In the genomic region with DNA sequence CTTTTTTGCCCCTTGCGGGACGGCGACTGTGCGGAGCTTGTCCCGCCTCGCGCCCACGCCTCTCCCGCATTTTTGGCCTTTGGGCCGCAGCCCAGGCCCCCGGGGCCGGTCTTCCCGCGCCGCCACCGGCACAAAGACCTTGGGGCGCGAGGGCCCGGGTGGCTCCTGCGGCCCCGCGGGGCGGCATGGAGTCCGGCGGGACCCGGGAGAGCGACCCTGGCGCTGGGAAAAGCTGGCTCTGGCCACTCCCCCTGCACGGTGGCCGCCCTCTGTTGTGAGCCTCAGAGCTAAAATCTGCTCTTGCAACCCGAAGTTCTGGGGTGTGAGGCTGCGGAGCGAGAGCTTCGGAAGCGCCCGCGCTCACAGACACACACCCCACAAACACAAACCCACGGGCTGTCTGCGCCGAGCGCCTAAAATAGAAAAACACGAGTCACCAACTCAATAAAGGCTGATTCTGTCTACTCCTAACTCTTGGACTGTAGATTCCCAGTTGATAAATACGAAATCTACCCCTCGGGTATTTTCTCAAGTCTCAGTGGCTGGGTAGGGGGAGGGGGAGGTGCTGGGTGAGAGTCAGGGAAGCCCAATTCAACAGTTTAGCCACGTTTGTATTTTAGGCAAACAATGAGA, we compare ENCODE assay signal across 1 cellular context.
TF ChIP-seq lines count a peak whose summit lies in the region.

No MANE protein-coding gene starts in this region.

TF ChIP-seq in HEK293, 187 proteins besides CTCF, POLR2A, EP300 and RAD21 (continued from another document and continues in another):
- TF ChIP-seq, protein P1, sequence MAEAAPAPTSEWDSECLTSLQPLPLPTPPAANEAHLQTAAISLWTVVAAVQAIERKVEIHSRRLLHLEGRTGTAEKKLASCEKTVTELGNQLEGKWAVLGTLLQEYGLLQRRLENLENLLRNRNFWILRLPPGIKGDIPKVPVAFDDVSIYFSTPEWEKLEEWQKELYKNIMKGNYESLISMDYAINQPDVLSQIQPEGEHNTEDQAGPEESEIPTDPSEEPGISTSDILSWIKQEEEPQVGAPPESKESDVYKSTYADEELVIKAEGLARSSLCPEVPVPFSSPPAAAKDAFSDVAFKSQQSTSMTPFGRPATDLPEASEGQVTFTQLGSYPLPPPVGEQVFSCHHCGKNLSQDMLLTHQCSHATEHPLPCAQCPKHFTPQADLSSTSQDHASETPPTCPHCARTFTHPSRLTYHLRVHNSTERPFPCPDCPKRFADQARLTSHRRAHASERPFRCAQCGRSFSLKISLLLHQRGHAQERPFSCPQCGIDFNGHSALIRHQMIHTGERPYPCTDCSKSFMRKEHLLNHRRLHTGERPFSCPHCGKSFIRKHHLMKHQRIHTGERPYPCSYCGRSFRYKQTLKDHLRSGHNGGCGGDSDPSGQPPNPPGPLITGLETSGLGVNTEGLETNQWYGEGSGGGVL (tag by site-specific recombination; IDR thresholded peaks at IDR 0.05): 0 out of 2 replicates have a peak, but pooled peaks have one; percentile 36
- TF ChIP-seq OSR2 (tag by site-specific recombination; IDR thresholded peaks at IDR 0.05) (peak; percentile 47; the same call in 1 of the 2 replicates), SP7 (tag by site-specific recombination; IDR thresholded peaks at IDR 0.05) (peak; percentile 30; the same call in 1 of the 2 replicates), ZNF184 (tag by site-specific recombination; IDR thresholded peaks at IDR 0.05) (no peak), ZBTB17 (tag by site-specific recombination; IDR thresholded peaks at IDR 0.05) (peak; percentile 75; the same call in 1 of the 2 replicates), ZNF133 (tag by site-specific recombination; IDR thresholded peaks at IDR 0.05) (0 out of 2 replicates have a peak, but pooled peaks have one; percentile 5), ZNF76 (tag by site-specific recombination; IDR thresholded peaks at IDR 0.05; ENCODE audit: borderline replicate concordance, low read depth) (peak; percentile 71; the same call in 1 of the 2 replicates), SP3 (tag by site-specific recombination; IDR thresholded peaks at IDR 0.05) (peak; percentile 41; the same call in 1 of the 2 replicates), ZNF341 (tag by site-specific recombination; IDR thresholded peaks at IDR 0.05; ENCODE audit: low read depth) (peak; percentile 90), ZFP37 (tag by site-specific recombination; IDR thresholded peaks at IDR 0.05) (no peak), MZF1 (tag by site-specific recombination; IDR thresholded peaks at IDR 0.05; ENCODE audit: borderline replicate concordance) (no peak), ZBTB20 (tag by site-specific recombination; IDR thresholded peaks at IDR 0.05) (peak; percentile 96), YY1 (tag by site-specific recombination; IDR thresholded peaks at IDR 0.05) (peak; percentile 56; the same call in 1 of the 2 replicates), ZNF24 (tag by site-specific recombination; IDR thresholded peaks at IDR 0.05) (peak; percentile 27; the same call in 1 of the 2 replicates), ZBTB8A (tag by site-specific recombination; IDR thresholded peaks at IDR 0.05) (peak; percentile 86), ZNF121 (tag by site-specific recombination; IDR thresholded peaks at IDR 0.05) (peak; percentile 99), ZNF600 (tag by site-specific recombination; IDR thresholded peaks at IDR 0.05) (peak; percentile 36), GLIS1 (tag by site-specific recombination; IDR thresholded peaks at IDR 0.05) (peak; percentile 31; the same call in 1 of the 2 replicates), ZIC2 (tag by site-specific recombination; IDR thresholded peaks at IDR 0.05) (peak; percentile 57; the same call in 1 of the 2 replicates), ZNF350 (tag by site-specific recombination; IDR thresholded peaks at IDR 0.05) (0 out of 2 replicates have a peak, but pooled peaks have one; percentile 45), ZNF785 (tag by site-specific recombination; IDR thresholded peaks at IDR 0.05) (0 out of 2 replicates have a peak, but pooled peaks have one; percentile 37), SP2 (tag by site-specific recombination; IDR thresholded peaks at IDR 0.05) (no peak), ZNF549 (tag by site-specific recombination; IDR thresholded peaks at IDR 0.05) (no peak), ZNF2 (tag by site-specific recombination; IDR thresholded peaks at IDR 0.05) (0 out of 2 replicates have a peak, but pooled peaks have one; percentile 14), ZNF391 (tag by site-specific recombination; IDR thresholded peaks at IDR 0.05; ENCODE audit: borderline replicate concordance, low read depth) (0 out of 2 replicates have a peak, but pooled peaks have one; percentile 24), ZNF660 (tag by site-specific recombination; IDR thresholded peaks at IDR 0.05) (0 out of 2 replicates have a peak, but pooled peaks have one; percentile 69), ZNF501 (tag by site-specific recombination; IDR thresholded peaks at IDR 0.05) (0 out of 2 replicates have a peak, but pooled peaks have one; percentile 30)
- TF ChIP-seq, protein P2, sequence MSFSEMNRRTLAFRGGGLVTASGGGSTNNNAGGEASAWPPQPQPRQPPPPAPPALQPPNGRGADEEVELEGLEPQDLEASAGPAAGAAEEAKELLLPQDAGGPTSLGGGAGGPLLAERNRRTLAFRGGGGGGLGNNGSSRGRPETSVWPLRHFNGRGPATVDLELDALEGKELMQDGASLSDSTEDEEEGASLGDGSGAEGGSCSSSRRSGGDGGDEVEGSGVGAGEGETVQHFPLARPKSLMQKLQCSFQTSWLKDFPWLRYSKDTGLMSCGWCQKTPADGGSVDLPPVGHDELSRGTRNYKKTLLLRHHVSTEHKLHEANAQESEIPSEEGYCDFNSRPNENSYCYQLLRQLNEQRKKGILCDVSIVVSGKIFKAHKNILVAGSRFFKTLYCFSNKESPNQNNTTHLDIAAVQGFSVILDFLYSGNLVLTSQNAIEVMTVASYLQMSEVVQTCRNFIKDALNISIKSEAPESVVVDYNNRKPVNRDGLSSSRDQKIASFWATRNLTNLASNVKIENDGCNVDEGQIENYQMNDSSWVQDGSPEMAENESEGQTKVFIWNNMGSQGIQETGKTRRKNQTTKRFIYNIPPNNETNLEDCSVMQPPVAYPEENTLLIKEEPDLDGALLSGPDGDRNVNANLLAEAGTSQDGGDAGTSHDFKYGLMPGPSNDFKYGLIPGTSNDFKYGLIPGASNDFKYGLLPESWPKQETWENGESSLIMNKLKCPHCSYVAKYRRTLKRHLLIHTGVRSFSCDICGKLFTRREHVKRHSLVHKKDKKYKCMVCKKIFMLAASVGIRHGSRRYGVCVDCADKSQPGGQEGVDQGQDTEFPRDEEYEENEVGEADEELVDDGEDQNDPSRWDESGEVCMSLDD (tag by site-specific recombination; IDR thresholded peaks at IDR 0.05): peak; percentile 43
- TF ChIP-seq, protein P3, sequence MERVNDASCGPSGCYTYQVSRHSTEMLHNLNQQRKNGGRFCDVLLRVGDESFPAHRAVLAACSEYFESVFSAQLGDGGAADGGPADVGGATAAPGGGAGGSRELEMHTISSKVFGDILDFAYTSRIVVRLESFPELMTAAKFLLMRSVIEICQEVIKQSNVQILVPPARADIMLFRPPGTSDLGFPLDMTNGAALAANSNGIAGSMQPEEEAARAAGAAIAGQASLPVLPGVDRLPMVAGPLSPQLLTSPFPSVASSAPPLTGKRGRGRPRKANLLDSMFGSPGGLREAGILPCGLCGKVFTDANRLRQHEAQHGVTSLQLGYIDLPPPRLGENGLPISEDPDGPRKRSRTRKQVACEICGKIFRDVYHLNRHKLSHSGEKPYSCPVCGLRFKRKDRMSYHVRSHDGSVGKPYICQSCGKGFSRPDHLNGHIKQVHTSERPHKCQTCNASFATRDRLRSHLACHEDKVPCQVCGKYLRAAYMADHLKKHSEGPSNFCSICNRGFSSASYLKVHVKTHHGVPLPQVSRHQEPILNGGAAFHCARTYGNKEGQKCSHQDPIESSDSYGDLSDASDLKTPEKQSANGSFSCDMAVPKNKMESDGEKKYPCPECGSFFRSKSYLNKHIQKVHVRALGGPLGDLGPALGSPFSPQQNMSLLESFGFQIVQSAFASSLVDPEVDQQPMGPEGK (tag by site-specific recombination; IDR thresholded peaks at IDR 0.05): peak; percentile 66
- TF ChIP-seq, protein P4, sequence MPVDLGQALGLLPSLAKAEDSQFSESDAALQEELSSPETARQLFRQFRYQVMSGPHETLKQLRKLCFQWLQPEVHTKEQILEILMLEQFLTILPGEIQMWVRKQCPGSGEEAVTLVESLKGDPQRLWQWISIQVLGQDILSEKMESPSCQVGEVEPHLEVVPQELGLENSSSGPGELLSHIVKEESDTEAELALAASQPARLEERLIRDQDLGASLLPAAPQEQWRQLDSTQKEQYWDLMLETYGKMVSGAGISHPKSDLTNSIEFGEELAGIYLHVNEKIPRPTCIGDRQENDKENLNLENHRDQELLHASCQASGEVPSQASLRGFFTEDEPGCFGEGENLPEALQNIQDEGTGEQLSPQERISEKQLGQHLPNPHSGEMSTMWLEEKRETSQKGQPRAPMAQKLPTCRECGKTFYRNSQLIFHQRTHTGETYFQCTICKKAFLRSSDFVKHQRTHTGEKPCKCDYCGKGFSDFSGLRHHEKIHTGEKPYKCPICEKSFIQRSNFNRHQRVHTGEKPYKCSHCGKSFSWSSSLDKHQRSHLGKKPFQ (tag by site-specific recombination; IDR thresholded peaks at IDR 0.05): 0 out of 2 replicates have a peak, but pooled peaks have one; percentile 40
- TF ChIP-seq, protein P5, sequence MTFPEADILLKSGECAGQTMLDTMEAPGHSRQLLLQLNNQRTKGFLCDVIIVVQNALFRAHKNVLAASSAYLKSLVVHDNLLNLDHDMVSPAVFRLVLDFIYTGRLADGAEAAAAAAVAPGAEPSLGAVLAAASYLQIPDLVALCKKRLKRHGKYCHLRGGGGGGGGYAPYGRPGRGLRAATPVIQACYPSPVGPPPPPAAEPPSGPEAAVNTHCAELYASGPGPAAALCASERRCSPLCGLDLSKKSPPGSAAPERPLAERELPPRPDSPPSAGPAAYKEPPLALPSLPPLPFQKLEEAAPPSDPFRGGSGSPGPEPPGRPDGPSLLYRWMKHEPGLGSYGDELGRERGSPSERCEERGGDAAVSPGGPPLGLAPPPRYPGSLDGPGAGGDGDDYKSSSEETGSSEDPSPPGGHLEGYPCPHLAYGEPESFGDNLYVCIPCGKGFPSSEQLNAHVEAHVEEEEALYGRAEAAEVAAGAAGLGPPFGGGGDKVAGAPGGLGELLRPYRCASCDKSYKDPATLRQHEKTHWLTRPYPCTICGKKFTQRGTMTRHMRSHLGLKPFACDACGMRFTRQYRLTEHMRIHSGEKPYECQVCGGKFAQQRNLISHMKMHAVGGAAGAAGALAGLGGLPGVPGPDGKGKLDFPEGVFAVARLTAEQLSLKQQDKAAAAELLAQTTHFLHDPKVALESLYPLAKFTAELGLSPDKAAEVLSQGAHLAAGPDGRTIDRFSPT (tag by site-specific recombination; IDR thresholded peaks at IDR 0.05): no peak
- TF ChIP-seq, protein P6, sequence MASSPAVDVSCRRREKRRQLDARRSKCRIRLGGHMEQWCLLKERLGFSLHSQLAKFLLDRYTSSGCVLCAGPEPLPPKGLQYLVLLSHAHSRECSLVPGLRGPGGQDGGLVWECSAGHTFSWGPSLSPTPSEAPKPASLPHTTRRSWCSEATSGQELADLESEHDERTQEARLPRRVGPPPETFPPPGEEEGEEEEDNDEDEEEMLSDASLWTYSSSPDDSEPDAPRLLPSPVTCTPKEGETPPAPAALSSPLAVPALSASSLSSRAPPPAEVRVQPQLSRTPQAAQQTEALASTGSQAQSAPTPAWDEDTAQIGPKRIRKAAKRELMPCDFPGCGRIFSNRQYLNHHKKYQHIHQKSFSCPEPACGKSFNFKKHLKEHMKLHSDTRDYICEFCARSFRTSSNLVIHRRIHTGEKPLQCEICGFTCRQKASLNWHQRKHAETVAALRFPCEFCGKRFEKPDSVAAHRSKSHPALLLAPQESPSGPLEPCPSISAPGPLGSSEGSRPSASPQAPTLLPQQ (tag by site-specific recombination; IDR thresholded peaks at IDR 0.05): peak; percentile 63; the same call in 1 of the 2 replicates
- TF ChIP-seq, protein P7, sequence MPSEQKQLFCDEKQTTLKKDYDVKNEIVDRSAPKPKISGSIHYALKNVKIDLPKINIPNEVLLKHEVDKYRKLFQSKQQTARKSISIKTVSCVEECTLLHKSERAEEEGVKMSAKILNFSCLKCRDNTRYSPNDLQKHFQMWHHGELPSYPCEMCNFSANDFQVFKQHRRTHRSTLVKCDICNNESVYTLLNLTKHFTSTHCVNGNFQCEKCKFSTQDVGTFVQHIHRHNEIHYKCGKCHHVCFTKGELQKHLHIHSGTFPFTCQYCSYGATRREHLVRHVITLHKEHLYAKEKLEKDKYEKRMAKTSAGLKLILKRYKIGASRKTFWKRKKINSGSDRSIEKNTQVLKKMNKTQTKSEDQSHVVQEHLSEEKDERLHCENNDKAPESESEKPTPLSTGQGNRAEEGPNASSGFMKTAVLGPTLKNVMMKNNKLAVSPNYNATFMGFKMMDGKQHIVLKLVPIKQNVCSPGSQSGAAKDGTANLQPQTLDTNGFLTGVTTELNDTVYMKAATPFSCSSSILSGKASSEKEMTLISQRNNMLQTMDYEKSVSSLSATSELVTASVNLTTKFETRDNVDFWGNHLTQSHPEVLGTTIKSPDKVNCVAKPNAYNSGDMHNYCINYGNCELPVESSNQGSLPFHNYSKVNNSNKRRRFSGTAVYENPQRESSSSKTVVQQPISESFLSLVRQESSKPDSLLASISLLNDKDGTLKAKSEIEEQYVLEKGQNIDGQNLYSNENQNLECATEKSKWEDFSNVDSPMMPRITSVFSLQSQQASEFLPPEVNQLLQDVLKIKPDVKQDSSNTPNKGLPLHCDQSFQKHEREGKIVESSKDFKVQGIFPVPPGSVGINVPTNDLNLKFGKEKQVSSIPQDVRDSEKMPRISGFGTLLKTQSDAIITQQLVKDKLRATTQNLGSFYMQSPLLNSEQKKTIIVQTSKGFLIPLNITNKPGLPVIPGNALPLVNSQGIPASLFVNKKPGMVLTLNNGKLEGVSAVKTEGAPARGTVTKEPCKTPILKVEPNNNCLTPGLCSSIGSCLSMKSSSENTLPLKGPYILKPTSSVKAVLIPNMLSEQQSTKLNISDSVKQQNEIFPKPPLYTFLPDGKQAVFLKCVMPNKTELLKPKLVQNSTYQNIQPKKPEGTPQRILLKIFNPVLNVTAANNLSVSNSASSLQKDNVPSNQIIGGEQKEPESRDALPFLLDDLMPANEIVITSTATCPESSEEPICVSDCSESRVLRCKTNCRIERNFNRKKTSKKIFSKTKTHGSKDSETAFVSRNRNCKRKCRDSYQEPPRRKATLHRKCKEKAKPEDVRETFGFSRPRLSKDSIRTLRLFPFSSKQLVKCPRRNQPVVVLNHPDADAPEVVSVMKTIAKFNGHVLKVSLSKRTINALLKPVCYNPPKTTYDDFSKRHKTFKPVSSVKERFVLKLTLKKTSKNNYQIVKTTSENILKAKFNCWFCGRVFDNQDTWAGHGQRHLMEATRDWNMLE (tag by site-specific recombination; conservative IDR thresholded peaks at IDR 0.05; ENCODE audit: low read depth): no peak
- TF ChIP-seq, protein P8, sequence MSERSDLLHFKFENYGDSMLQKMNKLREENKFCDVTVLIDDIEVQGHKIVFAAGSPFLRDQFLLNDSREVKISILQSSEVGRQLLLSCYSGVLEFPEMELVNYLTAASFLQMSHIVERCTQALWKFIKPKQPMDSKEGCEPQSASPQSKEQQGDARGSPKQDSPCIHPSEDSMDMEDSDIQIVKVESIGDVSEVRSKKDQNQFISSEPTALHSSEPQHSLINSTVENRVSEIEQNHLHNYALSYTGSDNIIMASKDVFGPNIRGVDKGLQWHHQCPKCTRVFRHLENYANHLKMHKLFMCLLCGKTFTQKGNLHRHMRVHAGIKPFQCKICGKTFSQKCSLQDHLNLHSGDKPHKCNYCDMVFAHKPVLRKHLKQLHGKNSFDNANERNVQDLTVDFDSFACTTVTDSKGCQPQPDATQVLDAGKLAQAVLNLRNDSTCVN (tag by site-specific recombination; optimal IDR thresholded peaks at IDR 0.05): peak; percentile 80
